Comparison of ENCODE assay signal across 17 cellular contexts in genomic region chr5:115289104-115289503, GRCh38.
"Had no signal": no experiment of that assay in that cellular context is flagged by ENCODE, and none has a peak within 500 bp of the region (broad histone marks: within the 10 kb centered on the region; RNA-seq: fewer than 3 reads in every experiment).

No MANE protein-coding gene starts in this region.

- DNase-seq: activated CD4-positive, alpha-beta T cell treated with anti-CD3 and anti-CD28 coated beads, Interleukin-2, amount 50 U/mL, for 48 hours; activated CD4-positive, CD25-positive, alpha-beta regulatory T cell treated with anti-CD3 and anti-CD28 coated beads, Interleukin-2, amount 50 U/mL, for 72 hours; activated CD8-positive, alpha-beta memory T cell treated with anti-CD3 and anti-CD28 coated beads, Interleukin-2, amount 10 ng/mL, durations not matched to agents 7 days and 5 days; activated effector memory CD4-positive, alpha-beta T cell treated with anti-CD3 and anti-CD28 coated beads, Interleukin-2, amount 50 U/mL, for 16 hours; activated T-cell treated with anti-CD3 and anti-CD28 coated beads, Interleukin-2, amount 50 U/mL, for 24 hours; amygdala; brain microvascular endothelial cell; dermis blood vessel endothelial cell; kidney; left ventricle myocardium superior; transverse colon had no signal

- ATAC-seq: activated CD8-positive, alpha-beta memory T cell treated with anti-CD3 and anti-CD28 coated beads, Interleukin-2, amount 10 ng/mL, durations not matched to agents 7 days and 5 days; left ventricle myocardium superior; stimulated activated memory B cell treated with anti-CD40 and anti-IgM and Interleukin-4, amounts not matched to agents 10 μg/mL and 1 μg/mL and 100 μg/mL, for 72 hours had no signal

- H3K36me3 ChIP-seq: brain microvascular endothelial cell, neural progenitor cell, transverse colon had no signal

- H3K27me3 ChIP-seq: brain microvascular endothelial cell, hepatocyte, neural progenitor cell, transverse colon had no signal

- H3K27me3 Mint-ChIP-seq: activated naive CD8-positive, alpha-beta T cell; activated T-cell treated with anti-CD3 and anti-CD28 coated beads, Interleukin-2, amount 50 U/mL, for 24 hours; stimulated activated memory B cell treated with anti-CD40 and anti-IgM and Interleukin-4, amounts not matched to agents 10 μg/mL and 1 μg/mL and 100 μg/mL, for 72 hours had no signal

- H3K27ac ChIP-seq: brain microvascular endothelial cell, hepatocyte, neural progenitor cell, parathyroid adenoma, skin epidermis, transverse colon had no signal

- H3K4me3 Mint-ChIP-seq: activated CD8-positive, alpha-beta memory T cell treated with anti-CD3 and anti-CD28 coated beads, Interleukin-2, amount 10 ng/mL, durations not matched to agents 7 days and 5 days; activated naive CD8-positive, alpha-beta T cell; activated T-cell treated with anti-CD3 and anti-CD28 coated beads, Interleukin-2, amount 50 U/mL, for 24 hours; neural progenitor cell; stimulated activated memory B cell treated with anti-CD40 and anti-IgM and Interleukin-4, amounts not matched to agents 10 μg/mL and 1 μg/mL and 100 μg/mL, for 72 hours had no signal

- H3K4me1 ChIP-seq: parathyroid adenoma had no signal

- H3K4me3 ChIP-seq: hepatocyte, neural progenitor cell, skin epidermis, transverse colon had no signal

- H3K27ac Mint-ChIP-seq: activated CD8-positive, alpha-beta memory T cell treated with anti-CD3 and anti-CD28 coated beads, Interleukin-2, amount 10 ng/mL, durations not matched to agents 7 days and 5 days; activated naive CD8-positive, alpha-beta T cell; activated T-cell treated with anti-CD3 and anti-CD28 coated beads, Interleukin-2, amount 50 U/mL, for 24 hours; neural progenitor cell; stimulated activated memory B cell treated with anti-CD40 and anti-IgM and Interleukin-4, amounts not matched to agents 10 μg/mL and 1 μg/mL and 100 μg/mL, for 72 hours had no signal
